ENCODE assay signal across 27 cellular contexts in the genomic region with DNA sequence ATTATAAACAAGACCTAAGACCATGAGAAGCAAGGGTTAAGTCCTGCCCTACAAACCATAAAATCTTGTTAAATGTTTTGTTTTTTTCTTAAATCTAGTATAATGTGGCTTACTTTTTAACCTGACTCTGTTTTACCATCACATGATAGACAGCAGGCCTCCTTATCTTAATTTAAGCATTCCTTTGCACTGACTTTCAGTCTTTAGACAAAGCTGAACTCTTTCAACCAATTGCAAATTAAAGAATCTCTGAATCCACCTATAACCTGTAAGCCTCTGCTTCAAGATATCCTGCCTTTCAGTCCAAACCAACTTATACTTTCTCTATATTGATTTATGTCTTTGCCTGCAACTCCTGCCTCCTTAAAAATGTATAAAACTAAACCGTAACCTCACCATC.
A peak's percentile ranks its signal among the peaks of the same experiment; 100 is the strongest.
DNase-seq lines count a peak whose midpoint lies in the region; ATAC-seq and TF ChIP-seq lines count a peak whose summit lies in the region.
"Had no signal": no experiment of that assay in that cellular context is flagged by ENCODE, and none has a peak within 500 bp of the region (broad histone marks: within the 10 kb centered on the region; RNA-seq: fewer than 3 reads in every experiment).

No MANE protein-coding gene starts in this region.

- DNase-seq in Caki2 (ENCODE audit: low read depth) (peak; percentile 40), PC-9 (no peak), hepatocyte (ENCODE audit: low spot score) (peak; percentile 15), omental fat pad (ENCODE audit: low spot score) (no peak), NCI-H1436 (lab: John Stamatoyannopoulos, UW) (no peak), AG08396 (ENCODE audit: low spot score) (no peak)
- no peak for DNase-seq in activated CD8-positive, alpha-beta memory T cell treated with anti-CD3 and anti-CD28 coated beads, Interleukin-2, amount 50 U/mL, for 4 hours
- DNase-seq: CD4-positive, CD25-positive, alpha-beta regulatory T cell; DMS 273 treated with DMSO at 0.1 percent for 48 hours; DMS79 treated with DMSO at 0.1 percent for 48 hours; GF-D8; H7; Kasumi-1; MV-4-11; NCI-H1105; NCI-H146; NCI-H1930; NCI-H2107; NCI-H446 treated with DMSO at 0.1 percent for 48 hours; NCI-H526; NCI-H82; NK-92 treated with Interleukin-12 subunit alpha and Interleukin-12 subunit beta, amount 100 ng/mL, for 24 hours; Right ventricle myocardium superior; RPMI8226 had no signal

- no peaks in the 10 kb centered on the region for H3K9me2 ChIP-seq in PC-9 (ENCODE audit: insufficient read depth)
- H3K9me2 ChIP-seq in hepatocyte (replicated peaks; ENCODE audit: insufficient read depth): no peaks in the 10 kb centered on the region

- CTCF ChIA-PET in PC-9 (lab: Charles Lee): no interaction called here

- no TSS peak for BruUV-seq in PC-9 (replicated peaks; lab: Mats Ljungman, UMichigan)

- H3K4me2 ChIP-seq in PC-9 (no peak overlapping the region), hepatocyte (peak overlapping the region; percentile 48)
- H3K4me2 ChIP-seq: BLaER1 had no signal

- H4K20me1 ChIP-seq in PC-9 (ENCODE audit: insufficient read depth) (no peaks in the 10 kb centered on the region), hepatocyte (ENCODE audit: insufficient read depth, poor library complexity, severe bottlenecking) (no peaks in the 10 kb centered on the region)
- H4K20me1 ChIP-seq: BLaER1 had no signal

- no peaks in the 10 kb centered on the region for H3K4me1 ChIP-seq in PC-9 (replicated peaks; ENCODE audit: insufficient read depth)
- H3K4me1 ChIP-seq in hepatocyte (ENCODE audit: insufficient read depth): peaks cover 12% of the 10 kb centered on the region
- H3K4me1 ChIP-seq: BLaER1, SJSA1 had no signal

- H3K9me3 ChIP-seq in PC-9 (ENCODE audit: insufficient read depth, low read depth) (no peaks in the 10 kb centered on the region), hepatocyte (ENCODE audit: low read depth) (no peaks in the 10 kb centered on the region)
- H3K9me3 ChIP-seq: BLaER1, SJSA1 had no signal

- H3K4me3 ChIP-seq in PC-9: no peak overlapping the region
- H3K4me3 ChIP-seq in hepatocyte: no peak overlapping the region
- H3K4me3 ChIP-seq: BLaER1, SJSA1 had no signal

- TF ChIP-seq CTCF in PC-9 (conservative IDR thresholded peaks at IDR 0.05) (no peak), hepatocyte (IDR thresholded peaks at IDR 0.05; ENCODE audit: poor library complexity) (no peak), omental fat pad (IDR thresholded peaks at IDR 0.05) (no peak)

- H3F3A ChIP-seq in PC-9 (ENCODE audit: insufficient read depth, low read depth): no peaks in the 10 kb centered on the region

- in situ Hi-C loops in Caki2 (cut with HindIII; ENCODE audit: low pct_unique_long_range_greater_than_20kb, low sequenced_read_pairs): no loop called here

- peaks cover 4% of the 10 kb centered on the region; the same call in 1 of the 2 replicates for H3K27me3 ChIP-seq in PC-9 (ENCODE audit: insufficient read depth, low read depth)
- no peaks in the 10 kb centered on the region for H3K27me3 ChIP-seq in hepatocyte
- H3K27me3 ChIP-seq: BLaER1 had no signal

- intact Hi-C loops in PC-9 (cut with micrococcal nuclease; ENCODE audit: unreplicated experiment): no loop called here

- no peak overlapping the region for H3K27ac ChIP-seq in PC-9
- H3K27ac ChIP-seq in hepatocyte: peak overlapping the region; percentile 42
- H3K27ac ChIP-seq: BLaER1, HL-60, SJSA1 had no signal

- POLR2A ChIA-PET in PC-9 (lab: Charles Lee; ENCODE audit: unreplicated experiment): no interaction called here

- H3K79me2 ChIP-seq in PC-9 (ENCODE audit: low read depth): no peaks in the 10 kb centered on the region
- no peaks in the 10 kb centered on the region for H3K79me2 ChIP-seq in hepatocyte

- 0 out of 2 replicates have a peak overlapping the region, but pooled peaks have one; percentile 27 for H2AFZ ChIP-seq in PC-9
- no peak overlapping the region for H2AFZ ChIP-seq in hepatocyte

- WGBS in hepatocyte (ENCODE audit: low lambda C conversion rate, missing lambda C conversion rate): 28% methylated on average over 1 of the region's 1 CpG

- peak; percentile 74 for ATAC-seq in omental fat pad (ENCODE audit: low FRiP score)

- H3K36me3 ChIP-seq in PC-9 (ENCODE audit: low read depth): no peaks in the 10 kb centered on the region
- H3K36me3 ChIP-seq in hepatocyte (replicated peaks; ENCODE audit: insufficient read depth, low read depth): no peaks in the 10 kb centered on the region
- H3K36me3 ChIP-seq: BLaER1, SJSA1 had no signal

Comparison
In these comparisons a context has a peak if more than half of its experiments do, and no peak if none do; other contexts are left out.
1. DNase-seq: peak in Caki2 (single experiment) and hepatocyte (single experiment); none in PC-9 (0 of 2), omental fat pad (single experiment), activated CD8-positive, alpha-beta memory T cell treated with anti-CD3 and anti-CD28 coated beads, Interleukin-2, amount 50 U/mL, for 4 hours (single experiment), NCI-H1436 (single experiment) and AG08396 (single experiment).